ENCODE assay signal across 11 cellular contexts in the genomic region with DNA sequence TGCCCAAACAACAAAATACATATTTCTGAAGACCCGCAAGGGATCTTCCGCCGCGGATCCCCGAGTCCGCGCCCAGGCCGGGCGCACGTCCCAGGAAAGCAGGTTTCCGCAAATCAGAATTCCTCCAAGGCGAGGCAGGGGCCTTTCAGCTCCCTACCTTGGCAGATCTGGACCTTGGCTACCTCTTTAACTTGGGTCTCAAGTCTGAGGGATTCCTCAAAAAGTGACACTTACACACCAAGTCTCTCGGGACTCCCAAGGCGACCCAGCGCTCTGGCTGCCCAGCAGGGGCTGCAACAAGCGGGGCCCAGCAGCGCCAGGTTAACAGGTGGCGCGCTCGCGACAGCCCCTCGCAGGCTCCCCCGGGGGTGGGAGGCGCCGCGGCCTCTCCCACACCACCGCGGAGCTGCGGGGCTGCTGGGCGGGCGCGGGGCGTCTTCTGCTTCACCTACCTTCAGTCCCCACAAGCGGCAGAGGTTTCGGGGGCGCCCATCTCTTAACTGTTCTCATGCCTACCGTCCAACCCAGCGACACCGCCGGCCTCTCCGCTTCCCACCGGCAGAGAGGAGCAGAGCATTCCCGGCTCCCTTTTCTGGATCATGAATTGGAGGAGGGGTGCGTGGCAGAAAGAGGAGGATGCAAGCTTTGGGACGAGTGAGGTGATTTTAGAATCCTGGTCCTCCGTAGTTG. TPM values are rescaled to one million over a fixed set of nuclear protein-coding genes. Genes with fewer than 3 reads are reported as not detected.
A peak's percentile ranks its signal among the peaks of the same experiment; 100 is the strongest.
DNase-seq lines count a peak whose midpoint lies in the region; ATAC-seq and TF ChIP-seq lines count a peak whose summit lies in the region.
"Had no signal": no experiment of that assay in that cellular context is flagged by ENCODE, and none has a peak within 500 bp of the region (broad histone marks: within the 10 kb centered on the region; RNA-seq: fewer than 3 reads in every experiment).

No MANE protein-coding gene starts in this region.

- ATAC-seq in HG03025 (IDR thresholded peaks at IDR 0.05; ENCODE audit: low FRiP score, unreplicated experiment): no peak

- no peaks in the 10 kb centered on the region for H3K9me3 Mint-ChIP-seq in HFFc6
- no peaks in the 10 kb centered on the region for H3K9me3 Mint-ChIP-seq in endothelial cell (ENCODE audit: unreplicated experiment)
- no peaks in the 10 kb centered on the region for H3K9me3 Mint-ChIP-seq in osteocyte (ENCODE audit: unreplicated experiment)

- no peak for TF ChIP-seq CTCF in HFFc6 (IDR thresholded peaks at IDR 0.05)
- TF ChIP-seq CTCF in endothelial cell (IDR thresholded peaks at IDR 0.05; ENCODE audit: unreplicated experiment): no peak
- no peak for TF ChIP-seq CTCF in osteocyte (IDR thresholded peaks at IDR 0.05)

- H3K36me3 Mint-ChIP-seq in HFFc6 (ENCODE audit: low read depth) (peaks cover 34% of the 10 kb centered on the region), endothelial cell (ENCODE audit: low read depth, unreplicated experiment) (no peaks in the 10 kb centered on the region), osteocyte (ENCODE audit: unreplicated experiment) (peaks cover 7% of the 10 kb centered on the region)

- H3K27ac Mint-ChIP-seq in HFFc6: peak overlapping the region; percentile 93
- no peak overlapping the region for H3K27ac Mint-ChIP-seq in endothelial cell (ENCODE audit: unreplicated experiment)
- peak overlapping the region; percentile 31 for H3K27ac Mint-ChIP-seq in osteocyte (ENCODE audit: unreplicated experiment)

- H3K27me3 Mint-ChIP-seq in HFFc6 (ENCODE audit: insufficient read depth) (peaks cover 2% of the 10 kb centered on the region; the same call in 1 of the 2 replicates), endothelial cell (ENCODE audit: unreplicated experiment) (peaks cover 45% of the 10 kb centered on the region), osteocyte (ENCODE audit: unreplicated experiment) (peaks cover 90% of the 10 kb centered on the region)

- H3K4me3 Mint-ChIP-seq in HFFc6: peak overlapping the region; percentile 96
- H3K4me3 Mint-ChIP-seq in endothelial cell (ENCODE audit: unreplicated experiment): peak overlapping the region; percentile 42
- peak overlapping the region; percentile 75 for H3K4me3 Mint-ChIP-seq in osteocyte (ENCODE audit: unreplicated experiment)

- H3K4me1 Mint-ChIP-seq in HFFc6 (ENCODE audit: low read depth) (peaks cover 29% of the 10 kb centered on the region), endothelial cell (ENCODE audit: unreplicated experiment) (peaks cover 25% of the 10 kb centered on the region), osteocyte (ENCODE audit: unreplicated experiment) (peaks cover 38% of the 10 kb centered on the region)

- DNase-seq in Daoy (ENCODE audit: low read depth): peak; percentile 30
- no peak for DNase-seq in HFFc6
- DNase-seq in endothelial cell (ENCODE audit: low spot score): peak; percentile 30
- DNase-seq in osteocyte (ENCODE audit: extremely low spot score, unreplicated experiment): no peak
- DNase-seq in HPDE6-E6E7 (ENCODE audit: extremely low spot score): no peak
- no peak for DNase-seq in HuH-7 (ENCODE audit: low spot score)
- DNase-seq in cerebellar nuclear complex (lab: John Stamatoyannopoulos, UW): no peak
- DNase-seq: activated gamma-delta T cell treated with Interleukin-2 at 50 U/mL for 16 hours had no signal

RNA-seq across cellular contexts. Expression of a gene that starts 0.4 kb away (rescaled TPM):
- 0.51 and 0.77 TPM in 2 replicates for total RNA-seq in Daoy (2014; rRNA removed; shearing (Covaris generic))
- total RNA-seq in HFFc6 (2021; fragmentation: NEBNext Ultra II Directional; extraction: Animal tissue kit (Norgen Biotek cat#: 25700)): 10 to 100 TPM; 15.4 to 22.0 (median 18.2) TPM
- total RNA-seq in endothelial cell (ENCODE audit: unreplicated experiment): 0.41 TPM
- total RNA-seq in osteocyte: 1.6 and 2.6 TPM in 2 replicates
- total RNA-seq: esophagus mucosa, mucosa of gallbladder had no signal

Comparison
In these comparisons a context has a peak if more than half of its experiments do, and no peak if none do; other contexts are left out.
1. DNase-seq: peak in Daoy (single experiment) and endothelial cell (single experiment); none in HFFc6 (single experiment), osteocyte (single experiment), HPDE6-E6E7 (single experiment), HuH-7 (single experiment) and cerebellar nuclear complex (0 of 2).
2. H3K4me3 Mint-ChIP-seq: peak in every context shown above with its lines; median percentile 96 in HFFc6; 75 in osteocyte; 42 in endothelial cell.